19 cellular contexts compared by ENCODE assay signal in genomic region chr7:66377714-66378113, GRCh38.
"Had no signal": no experiment of that assay in that cellular context is flagged by ENCODE, and none has a peak within 500 bp of the region (broad histone marks: within the 10 kb centered on the region; RNA-seq: fewer than 3 reads in every experiment).

No MANE protein-coding gene starts in this region.

- H3K27ac Mint-ChIP-seq: naive B cell, nephron, type B pancreatic cell had no signal

- H3K4me1 ChIP-seq: esophagus muscularis mucosa, gastrocnemius medialis, heart right ventricle, right atrium auricular region, suprapubic skin, thyroid gland, uterus had no signal

- H3K9me3 Mint-ChIP-seq: type B pancreatic cell had no signal

- H3K4me3 ChIP-seq: esophagus muscularis mucosa, gastrocnemius medialis, heart right ventricle, right atrium auricular region, smooth muscle cell, suprapubic skin, thyroid gland, uterus had no signal

- H3K27ac ChIP-seq: epithelial cell of prostate, esophagus muscularis mucosa, gastrocnemius medialis, heart right ventricle, right atrium auricular region, suprapubic skin, thyroid gland, uterus had no signal

- DNase-seq: cortex of kidney; effector memory CD4-positive, alpha-beta T cell; gastrocnemius medialis; heart right ventricle; hypothalamus; kidney glomerular epithelial cell; mesendoderm; naive B cell; stimulated activated CD4-positive, alpha-beta T cell treated with anti-CD3 and anti-CD28 coated beads, Interleukin-2, amount 100 ng/mL, for 48 hours; stimulated activated naive CD8-positive, alpha-beta T cell treated with anti-CD3 and anti-CD28 coated beads, Interleukin-15, Interleukin-2, amounts not matched to agents 100 U/mL and 50 U/mL, for 24 hours; thyroid gland; uterus had no signal

- H3K27me3 ChIP-seq: esophagus muscularis mucosa, gastrocnemius medialis, heart right ventricle, right atrium auricular region, suprapubic skin, thyroid gland, uterus had no signal

- H3K4me3 Mint-ChIP-seq: nephron, type B pancreatic cell had no signal

- H3K9me3 ChIP-seq: gastrocnemius medialis, suprapubic skin, thyroid gland had no signal

- H3K36me3 ChIP-seq: uterus had no signal

- H3K27me3 Mint-ChIP-seq: naive B cell, type B pancreatic cell had no signal

- ATAC-seq: gastrocnemius medialis; stimulated activated naive CD8-positive, alpha-beta T cell treated with anti-CD3 and anti-CD28 coated beads, Interleukin-15, Interleukin-2, amounts not matched to agents 100 U/mL and 50 U/mL, for 24 hours had no signal
